In the genomic region with DNA sequence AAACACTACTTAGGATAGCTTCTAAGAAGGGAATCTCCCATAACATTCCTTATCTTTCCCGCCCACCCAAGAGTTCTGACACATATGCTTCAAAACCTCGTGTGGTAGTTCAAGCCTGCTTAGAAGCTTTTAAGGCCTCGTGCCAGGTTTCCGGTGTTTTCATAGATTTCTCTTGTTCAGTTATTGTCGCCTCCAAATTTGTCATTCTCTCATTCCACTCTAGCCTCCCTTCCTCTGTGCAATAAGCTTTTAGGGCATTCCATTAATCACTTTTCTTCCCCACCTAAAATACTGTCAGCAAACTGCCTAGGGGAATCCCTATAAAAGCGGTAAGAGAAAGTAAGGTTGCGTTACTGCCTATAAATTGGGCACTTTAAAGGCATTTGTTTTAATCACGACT, we compare ENCODE assay signal across 8 cellular contexts. TPM values are rescaled to one million over a fixed set of nuclear protein-coding genes. Genes with fewer than 3 reads are reported as not detected.
DNase-seq lines count a peak whose midpoint lies in the region; ATAC-seq and TF ChIP-seq lines count a peak whose summit lies in the region.

No MANE protein-coding gene starts in this region.

- H3K27ac Mint-ChIP-seq in Calu3 (ENCODE audit: unreplicated experiment) (no peak overlapping the region), endodermal cell (no peak overlapping the region)

- TSS peak; percentile 92 for BruUV-seq in Calu3 (replicated peaks; lab: Mats Ljungman, UMichigan)

- no peak for TF ChIP-seq EP300 in ovary (IDR thresholded peaks at IDR 0.05)

- H3K4me3 Mint-ChIP-seq in Calu3 (ENCODE audit: low read depth, unreplicated experiment): no peak overlapping the region
- no peak overlapping the region for H3K4me3 Mint-ChIP-seq in endodermal cell

- H3K36me3 ChIP-seq in MG63 (no peaks in the 10 kb centered on the region), endodermal cell (ENCODE audit: control insufficient read depth, insufficient read depth, low read length) (no peaks in the 10 kb centered on the region), ovary (no peaks in the 10 kb centered on the region)

- no peaks in the 10 kb centered on the region for H3K27me3 Mint-ChIP-seq in Calu3 (ENCODE audit: unreplicated experiment)
- H3K27me3 Mint-ChIP-seq in endodermal cell (ENCODE audit: insufficient read depth): peaks cover 13% of the 10 kb centered on the region

- H3K4me3 ChIP-seq in MG63: peak overlapping the region; percentile 84
- peak overlapping the region; percentile 92 for H3K4me3 ChIP-seq in endodermal cell (ENCODE audit: low read length)
- peak overlapping the region; percentile 51 for H3K4me3 ChIP-seq in ovary

- no peaks in the 10 kb centered on the region for H3K27me3 ChIP-seq in MG63
- H3K27me3 ChIP-seq in endodermal cell (ENCODE audit: control insufficient read depth, insufficient read depth, low read length, poor library complexity, severe bottlenecking): peaks cover 7% of the 10 kb centered on the region
- H3K27me3 ChIP-seq in ovary: no peaks in the 10 kb centered on the region

- H3K36me3 Mint-ChIP-seq in Calu3 (ENCODE audit: insufficient read depth, unreplicated experiment) (peaks cover 6% of the 10 kb centered on the region), endodermal cell (ENCODE audit: low read depth) (no peaks in the 10 kb centered on the region)

- H3K27ac ChIP-seq in endodermal cell (ENCODE audit: low read depth, low read length) (no peak overlapping the region), ovary (peak overlapping the region in 1 of 2 donors; percentile 82)

- peak overlapping the region; percentile 29 for H3K9ac ChIP-seq in endodermal cell (ENCODE audit: extremely low read depth, low read length, poor library complexity, severe bottlenecking)

- WGBS in endodermal cell (ENCODE audit: insufficient coverage in 1 of 2, insufficient read length in 1 of 2), 2 experiments: 14 to 25% methylated on average over 8 of the region's 8 CpGs
- WGBS in ovary, 3 donors: 1% methylated on average over 8 of the region's 8 CpGs

- intact Hi-C loops in Calu3 (cut with micrococcal nuclease; ENCODE audit: unreplicated experiment): loop anchor here (10.0 kb wide), 1 partner anchor 529 kb away; a partner anchor contains a TSS
- intact Hi-C loops in ovary (cut with DNase I): no loop called here

- no peak for TF ChIP-seq POLR2A in ovary (IDR thresholded peaks at IDR 0.05)

- CTCF ChIA-PET in Calu3 (lab: Charles Lee): interaction anchor here (0.6 to 1.9 kb wide), 7 partner anchors 9 to 198 kb away, joined by 3 to 9 read pairs (median 3); a partner anchor contains a TSS

- no peak for ATAC-seq in GM21381 (IDR thresholded peaks at IDR 0.05; ENCODE audit: unreplicated experiment)
- ATAC-seq in HG03460 (IDR thresholded peaks at IDR 0.05; ENCODE audit: unreplicated experiment): no peak

- peaks cover 2% of the 10 kb centered on the region for H3K9me3 Mint-ChIP-seq in Calu3 (ENCODE audit: low read depth, unreplicated experiment)
- peaks cover 11% of the 10 kb centered on the region for H3K9me3 Mint-ChIP-seq in endodermal cell

- H3K9me3 ChIP-seq in MG63 (no peaks in the 10 kb centered on the region), endodermal cell (ENCODE audit: control insufficient read depth, low read length) (no peaks in the 10 kb centered on the region), ovary (no peaks in the 10 kb centered on the region)

- H3K4me1 Mint-ChIP-seq in Calu3 (ENCODE audit: low read depth, unreplicated experiment) (peaks cover 38% of the 10 kb centered on the region), endodermal cell (no peaks in the 10 kb centered on the region)

- H3K4me1 ChIP-seq in endodermal cell (ENCODE audit: control insufficient read depth, insufficient read depth, low read length) (peaks cover 10% of the 10 kb centered on the region), ovary (ENCODE audit: insufficient read depth) (peaks cover 6% of the 10 kb centered on the region)

- TF ChIP-seq CTCF in Calu3 (IDR thresholded peaks at IDR 0.05; ENCODE audit: unreplicated experiment): no peak
- TF ChIP-seq CTCF in endodermal cell (conservative IDR thresholded peaks at IDR 0.05): no peak
- TF ChIP-seq CTCF in ovary (IDR thresholded peaks at IDR 0.05): no peak

- DNase-seq in Calu3 (no peak), MG63 (no peak), endodermal cell (no peak), ovary (peak in 2 of 5 donors; percentile 11 to 19), activated gamma-delta T cell treated with Interleukin-2 at 50 U/mL for 16 hours (no peak)
- DNase-seq in effector CD8-positive, alpha-beta T cell (lab: John Stamatoyannopoulos, UW): no peak

RNA-seq across cellular contexts. Expression of a gene that starts 0.7 kb away (rescaled TPM):
- total RNA-seq in Calu3 (2022) (23.3 and 32.5 TPM in 2 replicates), endodermal cell (10 to 100 TPM; 11.1 to 16.1 TPM), ovary (10 to 100 TPM in 1 of 7 donors, 1 to 10 TPM in 6; 6.5 to 12.1 (median 8.8) TPM)
- total RNA-seq in MG63 (2014; rRNA removed; shearing (Covaris generic); ENCODE audit: low replicate concordance): 8.7 and 9.6 TPM in 2 replicates
- polyA plus RNA-seq in endodermal cell (2013, experiment 1 of 2): 26.7 TPM
- 22.1 TPM for polyA plus RNA-seq in endodermal cell (2013, experiment 2 of 2)
- 10 to 100 TPM in 1 of 2 donors, 1 to 10 TPM in 1; 9.7 to 18.1 TPM for polyA plus RNA-seq in ovary
